Comparison of ENCODE assay signal across 9 cellular contexts in the genomic region with DNA sequence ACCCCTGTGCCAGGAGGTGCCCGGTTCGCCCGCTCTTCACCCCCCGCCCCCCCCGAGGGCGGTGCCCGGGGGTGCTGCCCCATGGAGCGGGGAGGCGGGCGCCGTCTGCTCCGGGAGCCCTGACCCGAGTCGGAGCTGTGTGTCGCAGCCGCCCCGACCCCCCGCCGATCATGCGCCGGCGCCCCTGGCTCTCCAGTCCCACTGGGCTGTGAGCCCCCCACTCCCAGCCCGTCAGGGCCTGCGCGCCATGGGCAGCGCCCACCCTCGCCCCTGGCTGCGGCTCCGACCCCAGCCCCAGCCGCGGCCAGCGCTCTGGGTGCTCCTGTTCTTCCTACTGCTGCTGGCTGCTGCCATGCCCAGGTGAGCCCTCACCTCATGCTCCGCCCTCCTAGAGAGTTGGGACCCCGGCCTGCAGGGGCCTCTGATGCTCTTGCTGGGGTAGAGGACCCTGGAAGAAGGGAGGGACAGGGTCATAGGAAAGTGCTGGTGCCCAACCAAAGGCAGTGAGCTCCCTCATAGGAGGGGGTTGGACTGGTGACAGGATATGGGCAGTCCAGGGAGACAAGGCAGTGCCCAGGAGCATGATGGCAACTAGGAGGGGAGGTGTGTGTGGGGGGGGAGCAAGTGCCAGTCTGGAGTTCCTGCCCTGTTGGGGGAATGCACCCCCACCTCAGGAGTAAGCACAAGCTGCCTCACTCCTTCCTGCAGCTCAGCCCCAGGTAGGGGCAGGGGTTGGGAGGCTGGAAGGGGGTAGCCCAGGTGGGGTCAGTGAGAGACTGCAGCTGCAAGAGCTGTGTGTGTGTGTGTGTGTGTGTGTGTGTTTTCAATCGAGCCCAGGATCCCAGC. TPM values are rescaled to one million over a fixed set of nuclear protein-coding genes. Genes with fewer than 3 reads are reported as not detected.
DNase-seq lines count a peak whose midpoint lies in the region; ATAC-seq, FAIRE-seq and TF ChIP-seq lines count a peak whose summit lies in the region.
"Had no signal": no experiment of that assay in that cellular context is flagged by ENCODE, and none has a peak within 500 bp of the region (broad histone marks: within the 10 kb centered on the region; RNA-seq: fewer than 3 reads in every experiment).

A gene (plus strand): TSS at position 104 of the 846 bp plus-strand sequence. CDS start 144 bp downstream, at position 248.

- no peaks in the 10 kb centered on the region for H3K79me2 ChIP-seq in osteoblast (ENCODE audit: insufficient read depth, low read length)

- H3K4me3 Mint-ChIP-seq in activated CD8-positive, alpha-beta T cell treated with anti-CD3 and anti-CD28 coated beads for 36 hours = peak within 1 kb of the TSS; percentile 82
- peak within 1 kb of the TSS; percentile 58 for H3K4me3 Mint-ChIP-seq in nephron progenitor cell

- H3K9me3 ChIP-seq in osteoblast (ENCODE audit: low read depth, low read length) = no peaks in the 10 kb centered on the region

- peaks cover 16% of the 10 kb centered on the region for H3K27me3 Mint-ChIP-seq in activated CD8-positive, alpha-beta T cell treated with anti-CD3 and anti-CD28 coated beads for 36 hours
- peaks cover 94% of the 10 kb centered on the region for H3K27me3 Mint-ChIP-seq in nephron progenitor cell (ENCODE audit: low read depth, poor library complexity)

- no peak for DNase-seq in GM18507 (ENCODE audit: extremely low spot score, insufficient read length, low read depth)
- DNase-seq in activated CD8-positive, alpha-beta T cell treated with anti-CD3 and anti-CD28 coated beads for 36 hours = no peak
- peak; percentile 25 for DNase-seq in nephron progenitor cell
- no peak for DNase-seq in osteoblast (ENCODE audit: insufficient read length, low spot score, missing footprints)
- no peak for DNase-seq in G401 (ENCODE audit: low spot score)
- DNase-seq in H54 (ENCODE audit: insufficient read length, low spot score) = no peak

- no peaks in the 10 kb centered on the region for H3K9me3 Mint-ChIP-seq in activated CD8-positive, alpha-beta T cell treated with anti-CD3 and anti-CD28 coated beads for 36 hours
- no peaks in the 10 kb centered on the region for H3K9me3 Mint-ChIP-seq in nephron progenitor cell

- H2AFZ ChIP-seq in osteoblast (ENCODE audit: low read length) = no peak within 1 kb of the TSS

- POLR2A ChIA-PET in activated CD8-positive, alpha-beta T cell treated with anti-CD3 and anti-CD28 coated beads for 36 hours (lab: Charles Lee) = interaction anchor here (0.6 to 16.8 kb wide), 3 partner anchors 6 to 29 kb away, joined by 3 to 284 read pairs (median 24); no protein-coding TSS in a partner anchor

- peaks cover 87% of the 10 kb centered on the region for H3K27me3 ChIP-seq in osteoblast (ENCODE audit: insufficient read depth, low read length)

- no peaks in the 10 kb centered on the region for H3K36me3 ChIP-seq in osteoblast (ENCODE audit: insufficient read depth, low read length)

- peak within 1 kb of the TSS; percentile 80 for H3K27ac Mint-ChIP-seq in activated CD8-positive, alpha-beta T cell treated with anti-CD3 and anti-CD28 coated beads for 36 hours
- H3K27ac Mint-ChIP-seq in nephron progenitor cell = no peak within 1 kb of the TSS

- TF ChIP-seq CTCF in activated CD8-positive, alpha-beta T cell treated with anti-CD3 and anti-CD28 coated beads for 36 hours (IDR thresholded peaks at IDR 0.05) = no peak
- TF ChIP-seq CTCF in nephron progenitor cell (IDR thresholded peaks at IDR 0.05) (no peak), osteoblast (IDR thresholded peaks at IDR 0.05; ENCODE audit: extremely low read depth, low read depth, low read length) (no peak)

- FAIRE-seq in GM18507 (lab: Jason Lieb, UNC) (peak; percentile 5), H54 (lab: Jason Lieb, UNC) (no peak)
- FAIRE-seq: colon had no signal

- no peak within 1 kb of the TSS for H3K4me3 ChIP-seq in osteoblast (ENCODE audit: insufficient read depth, low read length)

- H3K4me1 ChIP-seq in osteoblast (ENCODE audit: insufficient read depth, low read length) = no peaks in the 10 kb centered on the region

- H3K27ac ChIP-seq in osteoblast (ENCODE audit: low read depth, low read length) = no peak within 1 kb of the TSS

- ATAC-seq in HG02588 (IDR thresholded peaks at IDR 0.05; ENCODE audit: unreplicated experiment) (peak; percentile 12), HG02973 (IDR thresholded peaks at IDR 0.05; ENCODE audit: unreplicated experiment) (no peak)
- peak; percentile 3 for ATAC-seq in activated CD8-positive, alpha-beta T cell treated with anti-CD3 and anti-CD28 coated beads for 36 hours

- peaks cover 15% of the 10 kb centered on the region for H3K36me3 Mint-ChIP-seq in activated CD8-positive, alpha-beta T cell treated with anti-CD3 and anti-CD28 coated beads for 36 hours (ENCODE audit: low read depth)
- H3K36me3 Mint-ChIP-seq in nephron progenitor cell (ENCODE audit: low read depth) = no peaks in the 10 kb centered on the region

- CTCF ChIA-PET in activated CD8-positive, alpha-beta T cell treated with anti-CD3 and anti-CD28 coated beads for 36 hours (lab: Charles Lee) = interaction anchor here (0.6 to 23.0 kb wide), 6 partner anchors 9 to 100 kb away, joined by 3 to 1101 read pairs (median 12); no protein-coding TSS in a partner anchor

- in situ Hi-C loops in G401 (cut with HindIII; ENCODE audit: low sequenced_read_pairs) = no loop called here

- intact Hi-C loops in activated CD8-positive, alpha-beta T cell treated with anti-CD3 and anti-CD28 coated beads for 36 hours (cut with micrococcal nuclease) = no loop called here

- H3K4me2 ChIP-seq in osteoblast (ENCODE audit: insufficient read depth, low read length) = no peak within 1 kb of the TSS

- no peak for TF ChIP-seq POLR2A in H54 (IDR thresholded peaks at IDR 0.05; ENCODE audit: low read depth, low read length)

- H4K20me1 ChIP-seq in osteoblast (ENCODE audit: insufficient read depth, low read length) = peaks cover 10% of the 10 kb centered on the region

- H3K4me1 Mint-ChIP-seq in activated CD8-positive, alpha-beta T cell treated with anti-CD3 and anti-CD28 coated beads for 36 hours (ENCODE audit: low read depth) = peaks cover 63% of the 10 kb centered on the region
- peaks cover 18% of the 10 kb centered on the region for H3K4me1 Mint-ChIP-seq in nephron progenitor cell

RNA-seq across cellular contexts. Expression of the gene that starts here (rescaled TPM):
- total RNA-seq in activated CD8-positive, alpha-beta T cell treated with anti-CD3 and anti-CD28 coated beads for 36 hours = 10 to 100 TPM; 27.9 to 29.2 TPM
- not detected in 2 replicates for total RNA-seq in osteoblast
- 0.12 and 1.4 TPM in 2 replicates for total RNA-seq in G401 (2014; rRNA removed; shearing (Covaris generic))

Comparison
In these comparisons a context has a peak if more than half of its experiments do, and no peak if none do; other contexts are left out.
1. RNA of the gene that starts here (total RNA-seq): 27.9 to 29.2 TPM in activated CD8-positive, alpha-beta T cell treated with anti-CD3 and anti-CD28 coated beads for 36 hours; 0.12 to 1.4 TPM in G401 and not detected in osteoblast; every median in the first group is over 10 times any median in the second.